Comparison of ENCODE assay signal across 8 cellular contexts in the genomic region with DNA sequence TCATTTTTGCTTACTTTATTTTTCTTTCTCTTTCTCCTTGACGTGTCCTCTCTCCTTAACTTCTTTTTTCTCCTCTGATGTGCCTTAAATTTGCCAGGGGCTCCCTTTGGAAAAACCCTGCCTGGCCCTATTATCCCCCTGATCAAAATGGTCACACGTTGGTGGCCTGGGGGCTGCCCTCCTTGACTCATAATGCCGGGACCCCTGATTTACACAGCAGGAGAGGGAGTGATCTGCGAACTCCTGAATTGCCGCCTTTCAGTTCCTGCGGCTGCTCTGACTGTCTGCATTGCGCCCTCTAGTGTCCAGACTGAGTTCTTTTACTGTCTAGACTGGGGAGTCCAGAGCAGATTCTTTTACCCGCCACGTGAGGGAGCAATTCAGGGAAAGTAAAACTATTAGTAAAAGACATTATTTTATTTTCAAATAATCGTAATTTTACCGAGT. TPM values are rescaled to one million over a fixed set of nuclear protein-coding genes. Genes with fewer than 3 reads are reported as not detected.
DNase-seq lines count a peak whose midpoint lies in the region; ATAC-seq and TF ChIP-seq lines count a peak whose summit lies in the region.

No MANE protein-coding gene starts in this region.

- no peak overlapping the region for H3K9ac ChIP-seq in liver (ENCODE audit: low read depth in 1 of 2, low read length in 2 of 2)

- H3K9me3 Mint-ChIP-seq in activated CD4-positive, alpha-beta T cell treated with anti-CD3 and anti-CD28 coated beads for 36 hours (ENCODE audit: low read depth) = no peaks in the 10 kb centered on the region

- DNase-seq in CD1c-positive myeloid dendritic cell (ENCODE audit: extremely low spot score) (peak; percentile 93), NCI-H510A (lab: John Stamatoyannopoulos, UW) (peak; percentile 54), coronary artery (ENCODE audit: low spot score) (peak; percentile 78)
- DNase-seq in activated CD4-positive, alpha-beta T cell treated with anti-CD3 and anti-CD28 coated beads for 36 hours = peak; percentile 87
- peak; percentile 30 to 66 (median 58) for DNase-seq in stimulated activated CD4-positive, alpha-beta T cell treated with anti-CD3 and anti-CD28 coated beads, TNF-alpha, amount 100 ng/mL, for 1 hour (ENCODE audit: low read depth in 3 of 3, low spot score in 1 of 3)

- H3K36me3 Mint-ChIP-seq in activated CD4-positive, alpha-beta T cell treated with anti-CD3 and anti-CD28 coated beads for 36 hours (ENCODE audit: low read depth) = peaks cover 3% of the 10 kb centered on the region

- peak; percentile 70 for ATAC-seq in GM19324 (IDR thresholded peaks at IDR 0.05; ENCODE audit: low FRiP score, unreplicated experiment)
- peak; percentile 73 for ATAC-seq in HG03442 (IDR thresholded peaks at IDR 0.05; ENCODE audit: unreplicated experiment)
- ATAC-seq in activated CD4-positive, alpha-beta T cell treated with anti-CD3 and anti-CD28 coated beads for 36 hours = peak; percentile 66

- peaks cover 61% of the 10 kb centered on the region for H3K4me1 Mint-ChIP-seq in activated CD4-positive, alpha-beta T cell treated with anti-CD3 and anti-CD28 coated beads for 36 hours

- POLR2A ChIA-PET in activated CD4-positive, alpha-beta T cell treated with anti-CD3 and anti-CD28 coated beads for 36 hours (lab: Charles Lee) = no interaction called here

- no peaks in the 10 kb centered on the region for H3K36me3 ChIP-seq in liver (ENCODE audit: control insufficient read depth in 4 of 4, insufficient read depth in 3 of 4, low read depth in 1 of 4, low read length in 3 of 4)

- H3K27ac Mint-ChIP-seq in activated CD4-positive, alpha-beta T cell treated with anti-CD3 and anti-CD28 coated beads for 36 hours = peak overlapping the region; percentile 95

- peaks cover 0 to 1% (median 0%) of the 10 kb centered on the region in 4 donors for H3K27me3 ChIP-seq in liver (ENCODE audit: control insufficient read depth in 4 of 4, insufficient read depth in 4 of 4, low read length in 3 of 4)

- no peak overlapping the region for H3K27ac ChIP-seq in coronary artery
- no peak overlapping the region for H3K27ac ChIP-seq in liver (ENCODE audit: low read depth in 1 of 2, low read length in 2 of 2)

- intact Hi-C loops in activated CD4-positive, alpha-beta T cell treated with anti-CD3 and anti-CD28 coated beads for 36 hours (cut with DNase I, micrococcal nuclease) = loop anchor here (1.0 to 10.0 kb wide), 4 partner anchors 74 to 434 kb away; a partner anchor contains a TSS

- H3K4me3 Mint-ChIP-seq in activated CD4-positive, alpha-beta T cell treated with anti-CD3 and anti-CD28 coated beads for 36 hours = peak overlapping the region; percentile 69

- TF ChIP-seq CTCF in coronary artery (IDR thresholded peaks at IDR 0.05) (peak; percentile 75), liver (IDR thresholded peaks at IDR 0.05; ENCODE audit: low read depth, low read length, missing input control) (peak; percentile 99)

- WGBS in liver = 3% methylated on average over 11 of the region's 11 CpGs

- H3K4me3 ChIP-seq in coronary artery (peak overlapping the region; percentile 56), liver (ENCODE audit: low read depth in 1 of 3, low read length in 3 of 3) (peak overlapping the region in 1 of 3 donors; percentile 20)

- H3K27me3 Mint-ChIP-seq in activated CD4-positive, alpha-beta T cell treated with anti-CD3 and anti-CD28 coated beads for 36 hours = peaks cover 4% of the 10 kb centered on the region

- no peaks in the 10 kb centered on the region for H3K9me3 ChIP-seq in liver (ENCODE audit: control insufficient read depth in 4 of 4, low read length in 3 of 4)

- peak; percentile 83 to 86 for TF ChIP-seq RAD21 in liver (IDR thresholded peaks at IDR 0.05)

- H3K4me1 ChIP-seq in liver (ENCODE audit: control insufficient read depth in 4 of 4, insufficient read depth in 4 of 4, low read length in 3 of 4) = peaks cover 0 to 3% (median 1%) of the 10 kb centered on the region in 4 donors

- CTCF ChIA-PET in activated CD4-positive, alpha-beta T cell treated with anti-CD3 and anti-CD28 coated beads for 36 hours (lab: Charles Lee) = interaction anchor here (0.7 to 2.8 kb wide), 10 partner anchors 12 to 128 kb away, joined by 3 to 17 read pairs (median 4); a partner anchor contains a TSS

TF ChIP-seq in liver, 16 proteins besides CTCF, POLR2A, EP300 and RAD21:
- TF ChIP-seq, protein P1, sequence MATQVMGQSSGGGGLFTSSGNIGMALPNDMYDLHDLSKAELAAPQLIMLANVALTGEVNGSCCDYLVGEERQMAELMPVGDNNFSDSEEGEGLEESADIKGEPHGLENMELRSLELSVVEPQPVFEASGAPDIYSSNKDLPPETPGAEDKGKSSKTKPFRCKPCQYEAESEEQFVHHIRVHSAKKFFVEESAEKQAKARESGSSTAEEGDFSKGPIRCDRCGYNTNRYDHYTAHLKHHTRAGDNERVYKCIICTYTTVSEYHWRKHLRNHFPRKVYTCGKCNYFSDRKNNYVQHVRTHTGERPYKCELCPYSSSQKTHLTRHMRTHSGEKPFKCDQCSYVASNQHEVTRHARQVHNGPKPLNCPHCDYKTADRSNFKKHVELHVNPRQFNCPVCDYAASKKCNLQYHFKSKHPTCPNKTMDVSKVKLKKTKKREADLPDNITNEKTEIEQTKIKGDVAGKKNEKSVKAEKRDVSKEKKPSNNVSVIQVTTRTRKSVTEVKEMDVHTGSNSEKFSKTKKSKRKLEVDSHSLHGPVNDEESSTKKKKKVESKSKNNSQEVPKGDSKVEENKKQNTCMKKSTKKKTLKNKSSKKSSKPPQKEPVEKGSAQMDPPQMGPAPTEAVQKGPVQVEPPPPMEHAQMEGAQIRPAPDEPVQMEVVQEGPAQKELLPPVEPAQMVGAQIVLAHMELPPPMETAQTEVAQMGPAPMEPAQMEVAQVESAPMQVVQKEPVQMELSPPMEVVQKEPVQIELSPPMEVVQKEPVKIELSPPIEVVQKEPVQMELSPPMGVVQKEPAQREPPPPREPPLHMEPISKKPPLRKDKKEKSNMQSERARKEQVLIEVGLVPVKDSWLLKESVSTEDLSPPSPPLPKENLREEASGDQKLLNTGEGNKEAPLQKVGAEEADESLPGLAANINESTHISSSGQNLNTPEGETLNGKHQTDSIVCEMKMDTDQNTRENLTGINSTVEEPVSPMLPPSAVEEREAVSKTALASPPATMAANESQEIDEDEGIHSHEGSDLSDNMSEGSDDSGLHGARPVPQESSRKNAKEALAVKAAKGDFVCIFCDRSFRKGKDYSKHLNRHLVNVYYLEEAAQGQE (IDR thresholded peaks at IDR 0.05) = no peak
- no peak for TF ChIP-seq FOXA1 (IDR thresholded peaks at IDR 0.05)
- TF ChIP-seq YY1 (IDR thresholded peaks at IDR 0.05) = peak; percentile 26

RNA-seq across cellular contexts. Expression of a gene that starts 44.8 kb away (rescaled TPM):
- total RNA-seq in activated CD4-positive, alpha-beta T cell treated with anti-CD3 and anti-CD28 coated beads for 36 hours = 1,000 to 10,000 TPM; 2,147 to 3,062 TPM
- under 1 TPM; 0.17 to 0.79 TPM for total RNA-seq in liver
- 1 to 10 TPM in 1 of 2 donors, under 1 TPM in 1; 0.46 to 1.9 TPM for polyA plus RNA-seq in liver

Comparison
In these comparisons a context has a peak if more than half of its experiments do, and no peak if none do; other contexts are left out.
1. RNA of a gene that starts 44.8 kb away (total RNA-seq): 2,147 to 3,062 TPM in activated CD4-positive, alpha-beta T cell treated with anti-CD3 and anti-CD28 coated beads for 36 hours; 0.17 to 0.79 TPM in liver; every median in the first group is over 1,000 times any median in the second.
2. Peak in every context shown above with its lines, with median percentiles within 50 percentile points of each other: DNase-seq and ATAC-seq.